ENCODE assay signal across 20 cellular contexts in genomic region chr7:78296036-78296435, GRCh38.
A peak's percentile ranks its signal among the peaks of the same experiment; 100 is the strongest.
DNase-seq lines count a peak whose midpoint lies in the region; ATAC-seq and TF ChIP-seq lines count a peak whose summit lies in the region.
"Had no signal": no experiment of that assay in that cellular context is flagged by ENCODE, and none has a peak within 500 bp of the region (broad histone marks: within the 10 kb centered on the region; RNA-seq: fewer than 3 reads in every experiment).

No MANE protein-coding gene starts in this region.

- peak overlapping the region; percentile 32 for H2AFZ ChIP-seq in ACC112 (ENCODE audit: low read length, unreplicated experiment)
- H2AFZ ChIP-seq in IMR-90 (replicated peaks; ENCODE audit: low read length, poor library complexity) = no peak overlapping the region
- no peak overlapping the region for H2AFZ ChIP-seq in osteoblast (ENCODE audit: low read length)

- H3K4ac ChIP-seq in IMR-90 (ENCODE audit: low read depth, low read length) = 0 out of 2 replicates have a peak overlapping the region, but pooled peaks have one; percentile 18

- H3K23ac ChIP-seq in IMR-90 (ENCODE audit: low read depth, low read length) = no peak overlapping the region

- BruUV-seq in IMR-90 (replicated peaks; lab: Mats Ljungman, UMichigan) = no TSS peak

- H3K4me1 ChIP-seq in ACC112 (ENCODE audit: control insufficient read depth, insufficient read depth, low read length, unreplicated experiment) (peaks cover 16% of the 10 kb centered on the region), IMR-90 (ENCODE audit: control insufficient read depth, insufficient read depth, low read length) (peaks cover 2% of the 10 kb centered on the region; the same call in 1 of the 2 replicates), osteoblast (ENCODE audit: insufficient read depth, low read length) (peaks cover 32% of the 10 kb centered on the region), aorta (ENCODE audit: control insufficient read depth in 1 of 2, insufficient read depth in 2 of 2, low read length in 2 of 2) (no peaks in the 10 kb centered on the region)
- H3K4me1 ChIP-seq: BLaER1 had no signal

- H3K4me3 ChIP-seq in ACC112 (ENCODE audit: low read depth, low read length) (no peak overlapping the region), IMR-90 (ENCODE audit: insufficient read depth, low read depth, low read length) (no peak overlapping the region), osteoblast (ENCODE audit: insufficient read depth, low read length) (no peak overlapping the region), H7 (ENCODE audit: insufficient read depth, low read depth, low read length) (no peak overlapping the region), aorta (ENCODE audit: low read length in 2 of 2) (no peak overlapping the region)
- H3K4me3 ChIP-seq: BLaER1 had no signal

- H2BK15ac ChIP-seq in IMR-90 (ENCODE audit: low read depth, low read length) = no peak overlapping the region

- no peaks in the 10 kb centered on the region for H3K27me3 ChIP-seq in ACC112 (ENCODE audit: insufficient read depth, low read length)
- H3K27me3 ChIP-seq in IMR-90 (ENCODE audit: control insufficient read depth, insufficient read depth, low read length) = no peaks in the 10 kb centered on the region
- H3K27me3 ChIP-seq in osteoblast (ENCODE audit: insufficient read depth, low read length) = no peaks in the 10 kb centered on the region
- no peaks in the 10 kb centered on the region for H3K27me3 ChIP-seq in H7 (ENCODE audit: control insufficient read depth, insufficient read depth, low read length)
- no peaks in the 10 kb centered on the region for H3K27me3 ChIP-seq in aorta (ENCODE audit: control insufficient read depth in 1 of 2, insufficient read depth in 2 of 2, low read length in 1 of 2)
- H3K27me3 ChIP-seq: BLaER1 had no signal

- POLR2A ChIA-PET in IMR-90 (lab: Charles Lee; ENCODE audit: unreplicated experiment) = no interaction called here

- H3K9me3 ChIP-seq in IMR-90 (ENCODE audit: control insufficient read depth, insufficient read depth, low read length) (no peaks in the 10 kb centered on the region), osteoblast (ENCODE audit: low read depth, low read length) (no peaks in the 10 kb centered on the region), aorta (ENCODE audit: control insufficient read depth, low read length) (no peaks in the 10 kb centered on the region)
- H3K9me3 ChIP-seq: BLaER1 had no signal

- TF ChIP-seq CTCF in IMR-90 (conservative IDR thresholded peaks at IDR 0.05; ENCODE audit: low read depth, low read length) = no peak
- no peak for TF ChIP-seq CTCF in osteoblast (IDR thresholded peaks at IDR 0.05; ENCODE audit: extremely low read depth, low read depth, low read length)

- no peak overlapping the region for H3K9ac ChIP-seq in IMR-90 (ENCODE audit: low read depth, low read length)
- H3K9ac ChIP-seq: BLaER1 had no signal

- no peak overlapping the region for H2BK120ac ChIP-seq in IMR-90 (ENCODE audit: low read depth, low read length)

- H4K20me1 ChIP-seq in IMR-90 (ENCODE audit: insufficient read depth, low read length) (no peaks in the 10 kb centered on the region), osteoblast (ENCODE audit: insufficient read depth, low read length) (no peaks in the 10 kb centered on the region)
- H4K20me1 ChIP-seq: BLaER1 had no signal

- no peak overlapping the region for H4K8ac ChIP-seq in IMR-90 (ENCODE audit: low read depth in 2 of 2, low read length in 2 of 2)

- H3K79me2 ChIP-seq in ACC112 (ENCODE audit: control insufficient read depth, insufficient read depth, low read length, unreplicated experiment) = no peaks in the 10 kb centered on the region
- no peaks in the 10 kb centered on the region for H3K79me2 ChIP-seq in osteoblast (ENCODE audit: insufficient read depth, low read length)

- CTCF ChIA-PET in IMR-90 (lab: Yijun Ruan, JAX) = interaction anchor here (0.6 to 0.9 kb wide), 2 partner anchors 11 to 168 kb away, joined by 3 to 5 read pairs; no protein-coding TSS in a partner anchor

- H3K18ac ChIP-seq in IMR-90 (ENCODE audit: low read depth, low read length) = no peak overlapping the region

- TF ChIP-seq RAD21 in IMR-90 (IDR thresholded peaks at IDR 0.05; ENCODE audit: low read length) = no peak

- H2AK9ac ChIP-seq in IMR-90 (replicated peaks; ENCODE audit: low read depth, low read length, poor library complexity) = no peak overlapping the region

- H2BK5ac ChIP-seq in IMR-90 (ENCODE audit: low read depth, low read length, poor library complexity, severe bottlenecking) = no peak overlapping the region

- DNase-seq in IMR-90 (peak; percentile 46), amniotic stem cell (lab: John Stamatoyannopoulos, UW) (peak; percentile 41), osteoblast (ENCODE audit: insufficient read length, low spot score, missing footprints) (no peak), H7 (no peak), NOMO-1 treated with DMSO at 0.1 percent for 48 hours (lab: John Stamatoyannopoulos, UW; ENCODE audit: unreplicated experiment) (no peak), cerebellar nuclear complex (lab: John Stamatoyannopoulos, UW) (no peak), aorta (no peak)
- DNase-seq: Calu3; CD4-positive, alpha-beta memory T cell; H9; NCI-H1092; NCI-H1436 treated with DMSO at 0.1 percent for 48 hours; NCI-H446 treated with DMSO at 0.1 percent for 48 hours; NK-92 treated with Interleukin-12 subunit alpha and Interleukin-12 subunit beta, amount 100 ng/mL, for 24 hours; OCI-M1; Right ventricle myocardium superior had no signal

- H2BK20ac ChIP-seq in IMR-90 (ENCODE audit: low read depth, low read length) = no peak overlapping the region

- peak; percentile 72 for ATAC-seq in IMR-90 (ENCODE audit: low read depth)
- no peak for ATAC-seq in aorta (ENCODE audit: low FRiP score)

- H3K4me2 ChIP-seq in IMR-90 (ENCODE audit: low read depth, low read length) (no peak overlapping the region), osteoblast (ENCODE audit: insufficient read depth, low read length) (no peak overlapping the region)
- H3K4me2 ChIP-seq: BLaER1 had no signal

- H3K27ac ChIP-seq in ACC112 (ENCODE audit: low read depth, low read length) = peak overlapping the region; percentile 26
- H3K27ac ChIP-seq in IMR-90 (ENCODE audit: insufficient read depth, low read length) = no peak overlapping the region
- H3K27ac ChIP-seq in osteoblast (ENCODE audit: low read depth, low read length) = peak overlapping the region; percentile 51
- H3K27ac ChIP-seq in aorta (ENCODE audit: low read depth in 1 of 2, low read length in 2 of 2) = no peak overlapping the region
- H3K27ac ChIP-seq: 22Rv1, BLaER1, HL-60 had no signal

- in situ Hi-C loops in IMR-90 (cut with MboI; ENCODE audit: low sequenced_read_pairs) = no loop called here

- no peaks in the 10 kb centered on the region; the same call in 1 of the 2 replicates for H3K9me1 ChIP-seq in IMR-90 (ENCODE audit: insufficient read depth, low read length)

- intact Hi-C loops in IMR-90 (cut with micrococcal nuclease) = no loop called here
- intact Hi-C loops in aorta (cut with DNase I) = no loop called here

- no peak overlapping the region for H4K91ac ChIP-seq in IMR-90 (ENCODE audit: insufficient read depth, low read depth, low read length)

- no peak for TF ChIP-seq POLR2A in IMR-90 (IDR thresholded peaks at IDR 0.05; ENCODE audit: low read depth, low read length)

- no CpG with 5 or more reads among the region's 2 CpGs for WGBS in IMR-90 (ENCODE audit: extremely low coverage in 2 of 2, insufficient read length in 1 of 2), 2 experiments
- WGBS in aorta, 2 donors = 71 to 81% methylated on average over 2 of the region's 2 CpGs

- dilution Hi-C loops in IMR-90 (cut with HindIII; ENCODE audit: low sequenced_read_pairs, unreplicated experiment) = no loop called here

- H4K5ac ChIP-seq in IMR-90 (ENCODE audit: low read depth, low read length) = no peak overlapping the region

- no peak overlapping the region for H2AK5ac ChIP-seq in IMR-90 (ENCODE audit: low read depth, low read length)

- H3K14ac ChIP-seq in IMR-90 (replicated peaks; ENCODE audit: low read depth, low read length) = no peak overlapping the region

- H3K36me3 ChIP-seq in ACC112 (ENCODE audit: insufficient read depth, low read length) = no peaks in the 10 kb centered on the region
- no peaks in the 10 kb centered on the region for H3K36me3 ChIP-seq in IMR-90 (ENCODE audit: control insufficient read depth, insufficient read depth, low read length)
- no peaks in the 10 kb centered on the region for H3K36me3 ChIP-seq in osteoblast (ENCODE audit: insufficient read depth, low read length)
- H3K36me3 ChIP-seq in H7 (replicated peaks; ENCODE audit: control insufficient read depth, insufficient read depth, low read length) = no peaks in the 10 kb centered on the region
- no peaks in the 10 kb centered on the region for H3K36me3 ChIP-seq in aorta (ENCODE audit: control insufficient read depth in 1 of 2, insufficient read depth in 2 of 2, low read length in 1 of 2)
- H3K36me3 ChIP-seq: BLaER1 had no signal

- H3K79me1 ChIP-seq in IMR-90 (ENCODE audit: low read depth in 1 of 2, low read length in 2 of 2) = no peaks in the 10 kb centered on the region; a peak in 1 of 4 replicates

- no peak overlapping the region for H3K56ac ChIP-seq in IMR-90 (ENCODE audit: extremely low read depth, insufficient read depth, low read length)

TF ChIP-seq in IMR-90, 13 proteins besides CTCF, POLR2A, EP300 and RAD21:
- TF ChIP-seq NFE2L2 (IDR thresholded peaks at IDR 0.05; ENCODE audit: low read depth, low read length) (no peak), MAZ (IDR thresholded peaks at IDR 0.05; ENCODE audit: borderline replicate concordance, low read depth, low read length) (no peak), MAFK (IDR thresholded peaks at IDR 0.05; ENCODE audit: low read depth, low read length) (peak; percentile 57), RFX5 (IDR thresholded peaks at IDR 0.05; ENCODE audit: low read depth, low read length) (no peak)
- TF ChIP-seq, protein P1, sequence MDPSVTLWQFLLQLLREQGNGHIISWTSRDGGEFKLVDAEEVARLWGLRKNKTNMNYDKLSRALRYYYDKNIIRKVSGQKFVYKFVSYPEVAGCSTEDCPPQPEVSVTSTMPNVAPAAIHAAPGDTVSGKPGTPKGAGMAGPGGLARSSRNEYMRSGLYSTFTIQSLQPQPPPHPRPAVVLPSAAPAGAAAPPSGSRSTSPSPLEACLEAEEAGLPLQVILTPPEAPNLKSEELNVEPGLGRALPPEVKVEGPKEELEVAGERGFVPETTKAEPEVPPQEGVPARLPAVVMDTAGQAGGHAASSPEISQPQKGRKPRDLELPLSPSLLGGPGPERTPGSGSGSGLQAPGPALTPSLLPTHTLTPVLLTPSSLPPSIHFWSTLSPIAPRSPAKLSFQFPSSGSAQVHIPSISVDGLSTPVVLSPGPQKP (IDR thresholded peaks at IDR 0.05; ENCODE audit: borderline replicate concordance, low read depth, low read length) = no peak
- TF ChIP-seq, protein P2, sequence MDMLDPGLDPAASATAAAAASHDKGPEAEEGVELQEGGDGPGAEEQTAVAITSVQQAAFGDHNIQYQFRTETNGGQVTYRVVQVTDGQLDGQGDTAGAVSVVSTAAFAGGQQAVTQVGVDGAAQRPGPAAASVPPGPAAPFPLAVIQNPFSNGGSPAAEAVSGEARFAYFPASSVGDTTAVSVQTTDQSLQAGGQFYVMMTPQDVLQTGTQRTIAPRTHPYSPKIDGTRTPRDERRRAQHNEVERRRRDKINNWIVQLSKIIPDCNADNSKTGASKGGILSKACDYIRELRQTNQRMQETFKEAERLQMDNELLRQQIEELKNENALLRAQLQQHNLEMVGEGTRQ (IDR thresholded peaks at IDR 0.05; ENCODE audit: low read depth, low read length) = no peak

Comparison
In these comparisons a context has a peak if more than half of its experiments do, and no peak if none do; other contexts are left out.
1. H3K27ac ChIP-seq: peak in ACC112 (single experiment) and osteoblast (single experiment); none in IMR-90 (single experiment) and aorta (0 of 2).
2. DNase-seq: peak in IMR-90 (single experiment) and amniotic stem cell (single experiment); none in osteoblast (single experiment), H7 (single experiment), NOMO-1 treated with DMSO at 0.1 percent for 48 hours (single experiment), cerebellar nuclear complex (0 of 2) and aorta (0 of 2).